ENCODE assay signal across 15 cellular contexts in the genomic region with DNA sequence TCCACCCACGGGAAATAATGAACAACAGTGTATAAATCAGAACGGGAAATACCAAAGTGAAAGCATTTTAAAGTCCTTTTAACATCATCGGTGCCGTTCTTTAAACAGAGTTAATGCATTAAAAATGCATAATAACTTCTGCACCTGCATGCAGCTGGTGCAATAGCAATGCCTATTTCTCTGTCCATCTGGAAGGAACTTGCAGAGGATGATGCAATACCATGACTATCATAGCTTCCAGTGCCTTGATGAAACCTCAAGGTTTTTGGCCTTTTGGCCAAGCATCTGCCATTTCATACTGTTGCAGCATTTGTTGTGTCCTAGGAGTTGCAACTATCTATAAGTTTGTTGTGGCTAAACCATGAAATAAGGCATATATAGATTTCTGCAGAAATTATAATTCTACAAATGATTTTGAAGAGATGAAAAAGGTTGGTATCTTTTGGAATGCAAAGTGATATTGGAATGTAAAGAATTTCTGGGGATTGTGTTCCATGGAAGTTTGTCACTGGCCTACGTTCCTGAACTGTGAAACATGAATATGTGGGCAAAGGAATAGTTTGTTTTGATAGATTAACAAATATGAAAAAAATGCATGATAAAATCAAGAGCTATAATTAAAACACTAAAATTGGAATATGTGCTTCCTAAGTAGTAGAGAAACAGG. TPM values are rescaled to one million over a fixed set of nuclear protein-coding genes. Genes with fewer than 3 reads are reported as not detected.
DNase-seq lines count a peak whose midpoint lies in the region; ATAC-seq and TF ChIP-seq lines count a peak whose summit lies in the region.
"Had no signal": no experiment of that assay in that cellular context is flagged by ENCODE, and none has a peak within 500 bp of the region (broad histone marks: within the 10 kb centered on the region; RNA-seq: fewer than 3 reads in every experiment).

No MANE protein-coding gene starts in this region.

- no peak overlapping the region for H2AFZ ChIP-seq in fibroblast of lung (ENCODE audit: low read length)

- H3K27ac Mint-ChIP-seq in activated naive CD4-positive, alpha-beta T cell treated with anti-CD3 and anti-CD28 coated beads, Interleukin-2, amount 50 U/mL, for 72 hours, result no peak overlapping the region
- no peak overlapping the region for H3K27ac Mint-ChIP-seq in natural killer cell treated with Interleukin-12 subunit alpha and Interleukin-12 subunit beta and Interleukin-15 and Interleukin-18, amount 100 ng/mL, for 72 hours
- H3K27ac Mint-ChIP-seq: activated CD4-positive, alpha-beta memory T cell treated with anti-CD3 and anti-CD28 coated beads for 36 hours; CD14-positive monocyte had no signal

- peaks cover 12% of the 10 kb centered on the region for H3K4me1 ChIP-seq in fibroblast of lung (ENCODE audit: control insufficient read depth, extremely low read depth, insufficient read depth, low read length)
- H3K4me1 ChIP-seq: gastroesophageal sphincter had no signal

- H3K9me3 ChIP-seq in fibroblast of lung (ENCODE audit: control insufficient read depth, insufficient read depth, low read depth, low read length), result no peaks in the 10 kb centered on the region
- H3K9me3 ChIP-seq: gastroesophageal sphincter had no signal

- H3K9me3 Mint-ChIP-seq in activated naive CD4-positive, alpha-beta T cell treated with anti-CD3 and anti-CD28 coated beads, Interleukin-2, amount 50 U/mL, for 72 hours, result no peaks in the 10 kb centered on the region
- H3K9me3 Mint-ChIP-seq in natural killer cell treated with Interleukin-12 subunit alpha and Interleukin-12 subunit beta and Interleukin-15 and Interleukin-18, amount 100 ng/mL, for 72 hours, result no peaks in the 10 kb centered on the region
- H3K9me3 Mint-ChIP-seq: activated CD4-positive, alpha-beta memory T cell treated with anti-CD3 and anti-CD28 coated beads for 36 hours; CD14-positive monocyte had no signal

- H3K36me3 ChIP-seq in fibroblast of lung (ENCODE audit: control insufficient read depth, insufficient read depth, low read length), result no peaks in the 10 kb centered on the region
- H3K36me3 ChIP-seq: gastroesophageal sphincter had no signal

- H3K4me2 ChIP-seq in fibroblast of lung (ENCODE audit: extremely low read depth, insufficient read depth, low read length), result peak overlapping the region; percentile 54

- TF ChIP-seq CTCF in fibroblast of lung (conservative IDR thresholded peaks at IDR 0.05 in 1 of 2, IDR thresholded peaks at IDR 0.05 in 1 of 2; ENCODE audit: low read depth in 1 of 2, low read length in 2 of 2), result no peak

- H3K9ac ChIP-seq in fibroblast of lung (ENCODE audit: insufficient read depth, low read length), result no peak overlapping the region

- no peaks in the 10 kb centered on the region for H4K20me1 ChIP-seq in fibroblast of lung (ENCODE audit: control insufficient read depth, extremely low read depth, insufficient read depth, low read length)

- no peaks in the 10 kb centered on the region for H3K36me3 Mint-ChIP-seq in activated naive CD4-positive, alpha-beta T cell treated with anti-CD3 and anti-CD28 coated beads, Interleukin-2, amount 50 U/mL, for 72 hours
- H3K36me3 Mint-ChIP-seq in natural killer cell treated with Interleukin-12 subunit alpha and Interleukin-12 subunit beta and Interleukin-15 and Interleukin-18, amount 100 ng/mL, for 72 hours, result no peaks in the 10 kb centered on the region
- H3K36me3 Mint-ChIP-seq: activated CD4-positive, alpha-beta memory T cell treated with anti-CD3 and anti-CD28 coated beads for 36 hours; CD14-positive monocyte had no signal

- no peaks in the 10 kb centered on the region for H3K4me1 Mint-ChIP-seq in natural killer cell treated with Interleukin-12 subunit alpha and Interleukin-12 subunit beta and Interleukin-15 and Interleukin-18, amount 100 ng/mL, for 72 hours (ENCODE audit: low read depth in 2 of 2)
- H3K4me1 Mint-ChIP-seq: CD14-positive monocyte had no signal

- no peaks in the 10 kb centered on the region for H3K79me2 ChIP-seq in fibroblast of lung (ENCODE audit: control insufficient read depth, insufficient read depth, low read length)

- ATAC-seq in activated naive CD4-positive, alpha-beta T cell treated with anti-CD3 and anti-CD28 coated beads, Interleukin-2, amount 50 U/mL, for 72 hours, result no peak
- no peak for ATAC-seq in natural killer cell treated with Interleukin-12 subunit alpha and Interleukin-12 subunit beta and Interleukin-15 and Interleukin-18, amount 100 ng/mL, for 72 hours
- ATAC-seq: gastroesophageal sphincter had no signal

- no peak overlapping the region for H3K4me3 Mint-ChIP-seq in natural killer cell treated with Interleukin-12 subunit alpha and Interleukin-12 subunit beta and Interleukin-15 and Interleukin-18, amount 100 ng/mL, for 72 hours
- H3K4me3 Mint-ChIP-seq: activated CD4-positive, alpha-beta memory T cell treated with anti-CD3 and anti-CD28 coated beads for 36 hours; CD14-positive monocyte had no signal

- DNase-seq in A172 (ENCODE audit: low spot score) (peak; percentile 86), HCEC 1CT (peak; percentile 98), SK-MEL-5 (ENCODE audit: low read depth, low spot score) (peak; percentile 26), fibroblast of lung (ENCODE audit: low read depth in 2 of 2) (peak; percentile 91 to 94), NK-92 (lab: John Stamatoyannopoulos, UW; ENCODE audit: unreplicated experiment) (no peak), T1000 (lab: John Stamatoyannopoulos, UW) (no peak)
- no peak for DNase-seq in activated naive CD4-positive, alpha-beta T cell treated with anti-CD3 and anti-CD28 coated beads, Interleukin-2, amount 50 U/mL, for 72 hours (ENCODE audit: low spot score in 2 of 2)
- no peak for DNase-seq in natural killer cell treated with Interleukin-12 subunit alpha and Interleukin-12 subunit beta and Interleukin-15 and Interleukin-18, amount 100 ng/mL, for 72 hours (ENCODE audit: low spot score)
- DNase-seq: activated CD4-positive, alpha-beta memory T cell treated with anti-CD3 and anti-CD28 coated beads for 36 hours; amygdala; NCI-H1092 had no signal

- H3K27me3 ChIP-seq in fibroblast of lung (ENCODE audit: control insufficient read depth, insufficient read depth, low read length), result no peaks in the 10 kb centered on the region

- H3K4me3 ChIP-seq in fibroblast of lung (replicated peaks in 1 of 4; ENCODE audit: control extremely low read depth in 1 of 4, insufficient read depth in 1 of 4, low read depth in 3 of 4, low read length in 4 of 4), result peak overlapping the region in 2 of 4 experiments; percentile 14 to 39
- H3K4me3 ChIP-seq: gastroesophageal sphincter had no signal

- H3K27me3 Mint-ChIP-seq in natural killer cell treated with Interleukin-12 subunit alpha and Interleukin-12 subunit beta and Interleukin-15 and Interleukin-18, amount 100 ng/mL, for 72 hours, result peaks cover 6% of the 10 kb centered on the region in 2 donors

- in situ Hi-C loops in SK-MEL-5 (cut with HindIII; ENCODE audit: low pct_unique_long_range_greater_than_20kb, low sequenced_read_pairs), result no loop called here

- peak overlapping the region; percentile 65 for H3K27ac ChIP-seq in fibroblast of lung (ENCODE audit: insufficient read depth, low read length)
- H3K27ac ChIP-seq: gastroesophageal sphincter, RWPE1 had no signal

RNA-seq across cellular contexts. Expression of a gene that starts 9.8 kb away (rescaled TPM):
- total RNA-seq in A172 (2014; rRNA removed; shearing (Covaris generic)), result 293 and 302 TPM in 2 replicates
- 307 and 378 TPM in 2 replicates for total RNA-seq in SK-MEL-5 (2014; rRNA removed; shearing (Covaris generic))
- 488 and 548 TPM in 2 replicates for polyA plus RNA-seq in SK-MEL-5 (2015; cell fraction: cytosol; rRNA removed)
- 144 and 159 TPM in 2 replicates for polyA plus RNA-seq in SK-MEL-5 (2015; cell fraction: nucleus; rRNA removed)
- 291 and 303 TPM in 2 replicates for total RNA-seq in fibroblast of lung
- 323 and 345 TPM in 2 replicates for polyA plus RNA-seq in fibroblast of lung
- polyA plus RNA-seq in fibroblast of lung (2012), result 445 and 471 TPM in 2 replicates
- polyA minus RNA-seq in fibroblast of lung (ENCODE audit: low replicate concordance), result 289 and 384 TPM in 2 replicates
- 100 to 1,000 TPM; 329 to 492 TPM for total RNA-seq in activated naive CD4-positive, alpha-beta T cell treated with anti-CD3 and anti-CD28 coated beads, Interleukin-2, amount 50 U/mL, for 72 hours
- 100 to 1,000 TPM; 186 to 208 TPM for total RNA-seq in natural killer cell treated with Interleukin-12 subunit alpha and Interleukin-12 subunit beta and Interleukin-15 and Interleukin-18, amount 100 ng/mL, for 72 hours

RNA-seq across cellular contexts. Expression of a gene that starts 12.1 kb away (rescaled TPM):
- 0.16 TPM in 1 of 2 replicates, not detected in the other for total RNA-seq in A172 (2014; rRNA removed; shearing (Covaris generic))
- total RNA-seq in SK-MEL-5 (2014; rRNA removed; shearing (Covaris generic)), result not detected in 2 replicates
- not detected in 2 replicates for polyA plus RNA-seq in SK-MEL-5 (2015; cell fraction: cytosol; rRNA removed)
- not detected in 2 replicates for polyA plus RNA-seq in SK-MEL-5 (2015; cell fraction: nucleus; rRNA removed)
- total RNA-seq in fibroblast of lung, result 0.26 and 9.6 TPM in 2 replicates
- polyA plus RNA-seq in fibroblast of lung, result 2.2 and 4.8 TPM in 2 replicates
- polyA plus RNA-seq in fibroblast of lung (2012), result 1.1 and 3.3 TPM in 2 replicates
- polyA minus RNA-seq in fibroblast of lung (ENCODE audit: low replicate concordance), result 7.9 and 22.8 TPM in 2 replicates
- not detected for total RNA-seq in activated naive CD4-positive, alpha-beta T cell treated with anti-CD3 and anti-CD28 coated beads, Interleukin-2, amount 50 U/mL, for 72 hours
- not detected for total RNA-seq in natural killer cell treated with Interleukin-12 subunit alpha and Interleukin-12 subunit beta and Interleukin-15 and Interleukin-18, amount 100 ng/mL, for 72 hours
- total RNA-seq: activated CD4-positive, alpha-beta memory T cell treated with anti-CD3 and anti-CD28 coated beads for 36 hours; gastroesophageal sphincter; mucosa of gallbladder had no signal
- polyA plus RNA-seq: CD14-positive monocyte had no signal

RNA-seq across cellular contexts. Expression of a gene that starts 35.9 kb away (rescaled TPM):
- not detected in 2 replicates for total RNA-seq in A172 (2014; rRNA removed; shearing (Covaris generic))
- total RNA-seq in SK-MEL-5 (2014; rRNA removed; shearing (Covaris generic)), result not detected in 2 replicates
- polyA plus RNA-seq in SK-MEL-5 (2015; cell fraction: cytosol; rRNA removed), result not detected in 2 replicates
- polyA plus RNA-seq in SK-MEL-5 (2015; cell fraction: nucleus; rRNA removed), result not detected in 2 replicates
- 0.17 TPM in 1 of 2 replicates, not detected in the other for total RNA-seq in fibroblast of lung
- 0.07 TPM in 1 of 2 replicates, not detected in the other for polyA plus RNA-seq in fibroblast of lung
- not detected in 2 replicates for polyA plus RNA-seq in fibroblast of lung (2012)
- not detected in 2 replicates for polyA minus RNA-seq in fibroblast of lung (ENCODE audit: low replicate concordance)
- not detected for total RNA-seq in activated naive CD4-positive, alpha-beta T cell treated with anti-CD3 and anti-CD28 coated beads, Interleukin-2, amount 50 U/mL, for 72 hours
- total RNA-seq in natural killer cell treated with Interleukin-12 subunit alpha and Interleukin-12 subunit beta and Interleukin-15 and Interleukin-18, amount 100 ng/mL, for 72 hours, result not detected
- total RNA-seq: activated CD4-positive, alpha-beta memory T cell treated with anti-CD3 and anti-CD28 coated beads for 36 hours; gastroesophageal sphincter; mucosa of gallbladder had no signal
- polyA plus RNA-seq: CD14-positive monocyte had no signal

RNA-seq across cellular contexts. Expression of a gene that starts 46.3 kb away (rescaled TPM):
- not detected in 2 replicates for total RNA-seq in A172 (2014; rRNA removed; shearing (Covaris generic))
- not detected in 2 replicates for total RNA-seq in SK-MEL-5 (2014; rRNA removed; shearing (Covaris generic))
- not detected in 2 replicates for polyA plus RNA-seq in SK-MEL-5 (2015; cell fraction: cytosol; rRNA removed)
- polyA plus RNA-seq in SK-MEL-5 (2015; cell fraction: nucleus; rRNA removed), result not detected in 2 replicates
- total RNA-seq in fibroblast of lung, result under 0.01 TPM in 1 of 2 replicates, not detected in the other
- 0.05 and 0.06 TPM in 2 replicates for polyA plus RNA-seq in fibroblast of lung
- 0.09 TPM in 1 of 2 replicates, not detected in the other for polyA plus RNA-seq in fibroblast of lung (2012)
- not detected in 2 replicates for polyA minus RNA-seq in fibroblast of lung (ENCODE audit: low replicate concordance)
- not detected for total RNA-seq in activated naive CD4-positive, alpha-beta T cell treated with anti-CD3 and anti-CD28 coated beads, Interleukin-2, amount 50 U/mL, for 72 hours
- not detected for total RNA-seq in natural killer cell treated with Interleukin-12 subunit alpha and Interleukin-12 subunit beta and Interleukin-15 and Interleukin-18, amount 100 ng/mL, for 72 hours
- total RNA-seq: activated CD4-positive, alpha-beta memory T cell treated with anti-CD3 and anti-CD28 coated beads for 36 hours; gastroesophageal sphincter; mucosa of gallbladder had no signal
- polyA plus RNA-seq: CD14-positive monocyte had no signal

Comparison
In these comparisons a context has a peak if more than half of its experiments do, and no peak if none do; other contexts are left out.
1. DNase-seq: peak in A172 (single experiment), HCEC 1CT (single experiment), SK-MEL-5 (single experiment) and fibroblast of lung (2 of 2); none in NK-92 (single experiment), activated naive CD4-positive, alpha-beta T cell treated with anti-CD3 and anti-CD28 coated beads, Interleukin-2, amount 50 U/mL, for 72 hours (0 of 2), T1000 (single experiment) and natural killer cell treated with Interleukin-12 subunit alpha and Interleukin-12 subunit beta and Interleukin-15 and Interleukin-18, amount 100 ng/mL, for 72 hours (single experiment).